12 cellular contexts compared by ENCODE assay signal in genomic region chr16:4081035-4081434, GRCh38. TPM values are rescaled to one million over a fixed set of nuclear protein-coding genes. Genes with fewer than 3 reads are reported as not detected.
DNase-seq lines count a peak whose midpoint lies in the region; ATAC-seq and TF ChIP-seq lines count a peak whose summit lies in the region.
"Had no signal": no experiment of that assay in that cellular context is flagged by ENCODE, and none has a peak within 500 bp of the region (broad histone marks: within the 10 kb centered on the region; RNA-seq: fewer than 3 reads in every experiment).

No MANE protein-coding gene starts in this region.

- DNase-seq in activated naive CD4-positive, alpha-beta T cell (lab: John Stamatoyannopoulos, UW): no peak
- no peak for DNase-seq in activated naive CD8-positive, alpha-beta T cell treated with anti-CD3 and anti-CD28 coated beads for 36 hours
- peak in 1 of 3 donors; percentile 34 for DNase-seq in mucosa of descending colon
- no peak for DNase-seq in type B pancreatic cell (ENCODE audit: extremely low spot score, unreplicated experiment)
- DNase-seq in SIG-M5 treated with dmso at 0.1 percent for 504 hours (lab: John Stamatoyannopoulos, UW; ENCODE audit: unreplicated experiment): no peak
- DNase-seq in NOMO-1 treated with dmso at 0.1 percent for 144 hours (lab: John Stamatoyannopoulos, UW; ENCODE audit: unreplicated experiment): no peak
- no peak for DNase-seq in SK-N-SH
- DNase-seq: cerebellar nuclear complex, KBM-7, NCI-H226 had no signal

- H3K4me2 ChIP-seq in SK-N-SH: no peak overlapping the region

- intact Hi-C loops in mucosa of descending colon (cut with DNase I, micrococcal nuclease): no loop called here

- POLR2A ChIA-PET in SK-N-SH (lab: Yijun Ruan, JAX): no interaction called here

- H3K4me3 ChIP-seq in mucosa of descending colon (no peak overlapping the region), SK-N-SH (ENCODE audit: low read depth in 2 of 2, low read length in 1 of 2) (no peak overlapping the region)

- no peak overlapping the region for H3K9ac ChIP-seq in SK-N-SH

- ATAC-seq in mucosa of descending colon: peak; percentile 82

- TF ChIP-seq CTCF in mucosa of descending colon (IDR thresholded peaks at IDR 0.05) (no peak), type B pancreatic cell (conservative IDR thresholded peaks at IDR 0.05) (no peak), SK-N-SH (IDR thresholded peaks at IDR 0.05) (no peak)

- H3K9me3 ChIP-seq in mucosa of descending colon (no peaks in the 10 kb centered on the region), SK-N-SH (no peaks in the 10 kb centered on the region)

- peak overlapping the region; percentile 68 for H3K4me3 Mint-ChIP-seq in activated naive CD4-positive, alpha-beta T cell treated with anti-CD3 and anti-CD28 coated beads, Interleukin-2, amount 50 U/mL, for 24 hours
- H3K4me3 Mint-ChIP-seq in activated naive CD8-positive, alpha-beta T cell treated with anti-CD3 and anti-CD28 coated beads for 36 hours: peak overlapping the region; percentile 65
- peak overlapping the region; percentile 29 for H3K4me3 Mint-ChIP-seq in type B pancreatic cell

- no peak overlapping the region for H3K27ac Mint-ChIP-seq in activated naive CD4-positive, alpha-beta T cell treated with anti-CD3 and anti-CD28 coated beads, Interleukin-2, amount 50 U/mL, for 24 hours
- H3K27ac Mint-ChIP-seq in activated naive CD8-positive, alpha-beta T cell treated with anti-CD3 and anti-CD28 coated beads for 36 hours: peak overlapping the region; percentile 72
- no peak overlapping the region for H3K27ac Mint-ChIP-seq in type B pancreatic cell

- no peak overlapping the region for H3K27ac ChIP-seq in SK-N-SH (ENCODE audit: low read depth in 2 of 2, low read length in 1 of 2)
- H3K27ac ChIP-seq: VCaP had no signal

- H3K36me3 Mint-ChIP-seq in activated naive CD4-positive, alpha-beta T cell treated with anti-CD3 and anti-CD28 coated beads, Interleukin-2, amount 50 U/mL, for 24 hours: peaks cover 2% of the 10 kb centered on the region
- peaks cover 11% of the 10 kb centered on the region for H3K36me3 Mint-ChIP-seq in activated naive CD8-positive, alpha-beta T cell treated with anti-CD3 and anti-CD28 coated beads for 36 hours
- peaks cover 5% of the 10 kb centered on the region for H3K36me3 Mint-ChIP-seq in type B pancreatic cell

- H3K9me3 Mint-ChIP-seq in activated naive CD4-positive, alpha-beta T cell treated with anti-CD3 and anti-CD28 coated beads, Interleukin-2, amount 50 U/mL, for 24 hours: no peaks in the 10 kb centered on the region
- H3K9me3 Mint-ChIP-seq in activated naive CD8-positive, alpha-beta T cell treated with anti-CD3 and anti-CD28 coated beads for 36 hours: peaks cover 2% of the 10 kb centered on the region
- peaks cover 4% of the 10 kb centered on the region for H3K9me3 Mint-ChIP-seq in type B pancreatic cell

- no peaks in the 10 kb centered on the region for H3K27me3 Mint-ChIP-seq in activated naive CD4-positive, alpha-beta T cell treated with anti-CD3 and anti-CD28 coated beads, Interleukin-2, amount 50 U/mL, for 24 hours
- no peaks in the 10 kb centered on the region for H3K27me3 Mint-ChIP-seq in activated naive CD8-positive, alpha-beta T cell treated with anti-CD3 and anti-CD28 coated beads for 36 hours
- H3K27me3 Mint-ChIP-seq in type B pancreatic cell: no peaks in the 10 kb centered on the region

- WGBS in SK-N-SH (ENCODE audit: low lambda C conversion rate): 95% methylated on average over 8 of the region's 10 CpGs

- no peaks in the 10 kb centered on the region for H3F3A ChIP-seq in SK-N-SH (replicated peaks; ENCODE audit: insufficient read depth)

- H3K9me2 ChIP-seq in SK-N-SH: no peaks in the 10 kb centered on the region

- H3K36me3 ChIP-seq in mucosa of descending colon (ENCODE audit: low read depth) (no peaks in the 10 kb centered on the region), SK-N-SH (replicated peaks in 1 of 2; ENCODE audit: control insufficient read depth in 1 of 2, insufficient read depth in 2 of 2, low read length in 1 of 2) (no peaks in the 10 kb centered on the region)

- no peaks in the 10 kb centered on the region for H3K79me2 ChIP-seq in SK-N-SH (ENCODE audit: insufficient read depth)

- CTCF ChIA-PET in SK-N-SH (lab: Yijun Ruan, JAX): interaction anchor here (0.9 kb wide), 1 partner anchor 173 kb away, joined by 3 read pairs; no protein-coding TSS in a partner anchor

- TF ChIP-seq RAD21 in SK-N-SH (IDR thresholded peaks at IDR 0.05; ENCODE audit: low read length): no peak

- H3K27me3 ChIP-seq in SK-N-SH (ENCODE audit: insufficient read depth): no peaks in the 10 kb centered on the region

- peaks cover 51% of the 10 kb centered on the region for H3K4me1 Mint-ChIP-seq in activated naive CD4-positive, alpha-beta T cell treated with anti-CD3 and anti-CD28 coated beads, Interleukin-2, amount 50 U/mL, for 24 hours
- peaks cover 49% of the 10 kb centered on the region for H3K4me1 Mint-ChIP-seq in activated naive CD8-positive, alpha-beta T cell treated with anti-CD3 and anti-CD28 coated beads for 36 hours
- H3K4me1 Mint-ChIP-seq in type B pancreatic cell (ENCODE audit: unreplicated experiment): peaks cover 24% of the 10 kb centered on the region

- H3K4me1 ChIP-seq in mucosa of descending colon (ENCODE audit: low read depth): peaks cover 3% of the 10 kb centered on the region
- peaks cover 0 to 4% of the 10 kb centered on the region in 2 experiments; a peak in 1 of 4 replicates for H3K4me1 ChIP-seq in SK-N-SH (ENCODE audit: control insufficient read depth in 1 of 2, insufficient read depth in 2 of 2, low read depth in 1 of 2, low read length in 1 of 2)

- no peak for TF ChIP-seq EP300 in SK-N-SH (IDR thresholded peaks at IDR 0.05; ENCODE audit: borderline replicate concordance in 1 of 2, low read depth in 1 of 2, low read length in 1 of 2)

- H4K20me1 ChIP-seq in SK-N-SH (ENCODE audit: insufficient read depth): no peaks in the 10 kb centered on the region

- H2AFZ ChIP-seq in SK-N-SH (ENCODE audit: low read depth): no peak overlapping the region

TF ChIP-seq in SK-N-SH, 30 proteins besides CTCF, POLR2A, EP300 and RAD21:
- TF ChIP-seq NFIC (IDR thresholded peaks at IDR 0.05; ENCODE audit: borderline replicate concordance) (no peak), FOXJ3 (CRISPR knock-in tag; IDR thresholded peaks at IDR 0.05) (no peak), USF1 (IDR thresholded peaks at IDR 0.05; ENCODE audit: borderline replicate concordance, low read depth) (no peak), ELF1 (IDR thresholded peaks at IDR 0.05) (no peak), RXRA (IDR thresholded peaks at IDR 0.05; ENCODE audit: borderline replicate concordance, low read depth) (no peak)

RNA-seq across cellular contexts. Expression of gene ADCY9, which starts 35.2 kb away (rescaled TPM):
- total RNA-seq in activated naive CD8-positive, alpha-beta T cell treated with anti-CD3 and anti-CD28 coated beads for 36 hours: 1 to 10 TPM; 3.6 to 4.2 TPM
- total RNA-seq in mucosa of descending colon (10 to 100 TPM; 30.0 to 50.8 (median 41.8) TPM), type B pancreatic cell (ENCODE audit: low replicate concordance) (13.9 and 17.0 TPM in 2 replicates)
- 2.7 and 5.2 TPM in 2 replicates for polyA plus RNA-seq in SK-N-SH (2012; rRNA removed)
- 2.6 and 3.4 TPM in 2 replicates for polyA plus RNA-seq in SK-N-SH (2012; cell fraction: cytosol; rRNA removed)
- polyA plus RNA-seq in SK-N-SH (2012; cell fraction: nucleus; rRNA removed): 4.6 and 5.0 TPM in 2 replicates
